In the genomic region with DNA sequence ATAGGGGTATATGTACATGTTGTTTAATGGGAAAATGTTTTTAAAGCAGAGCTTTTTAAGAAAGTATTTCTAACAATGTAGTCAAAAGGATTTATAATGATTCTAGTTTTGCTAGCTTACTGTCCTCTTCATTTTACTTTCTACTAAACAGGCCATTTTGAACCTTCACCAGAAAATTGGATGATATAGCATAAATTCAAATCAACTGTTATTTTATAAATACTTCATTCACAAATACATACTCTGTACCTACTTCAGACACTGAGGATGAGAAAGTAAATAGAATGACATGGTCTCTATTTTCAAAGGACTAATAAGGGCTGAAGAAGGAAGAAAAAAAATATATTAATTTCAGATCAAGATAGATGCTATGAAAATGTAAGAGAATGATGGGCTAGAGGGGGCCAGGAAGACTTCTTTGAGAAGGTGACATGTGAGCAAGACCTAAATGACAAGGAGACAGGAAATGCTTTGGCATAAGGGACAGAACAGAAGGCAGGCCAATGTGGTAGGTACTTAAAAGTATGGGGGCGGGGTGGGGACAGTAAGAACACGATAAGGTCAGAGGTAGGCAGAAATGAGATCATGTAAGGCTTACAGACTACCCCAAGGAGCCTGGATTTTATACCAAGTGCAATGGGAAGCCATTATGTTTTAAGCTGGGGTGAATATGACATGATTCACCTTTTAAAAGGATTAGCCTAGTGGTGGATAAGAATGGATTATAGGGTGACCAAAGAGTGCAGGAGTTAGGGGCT, we compare ENCODE assay signal across 15 cellular contexts. TPM values are rescaled to one million over a fixed set of nuclear protein-coding genes. Genes with fewer than 3 reads are reported as not detected.
DNase-seq lines count a peak whose midpoint lies in the region; ATAC-seq, FAIRE-seq and TF ChIP-seq lines count a peak whose summit lies in the region.
"Had no signal": no experiment of that assay in that cellular context is flagged by ENCODE, and none has a peak within 500 bp of the region (broad histone marks: within the 10 kb centered on the region; RNA-seq: fewer than 3 reads in every experiment).

No MANE protein-coding gene starts in this region.

- H3K27me3 Mint-ChIP-seq in activated CD8-positive, alpha-beta T cell treated with anti-CD3 and anti-CD28 coated beads for 36 hours: no peaks in the 10 kb centered on the region

- FAIRE-seq in A549 (lab: Jason Lieb, UNC): no peak
- FAIRE-seq: G401.6, pancreas had no signal

- H3K27ac ChIP-seq in A549: peak overlapping the region; percentile 8 to 44; a peak in 3 of 6 replicates
- H3K27ac ChIP-seq: pancreas had no signal

- peak overlapping the region; percentile 70; the same call in 2 of the 3 replicates for H3K4me3 ChIP-seq in A549
- H3K4me3 ChIP-seq: lung had no signal

- TF ChIP-seq POLR2A in A549 (IDR thresholded peaks at IDR 0.05; ENCODE audit: low read length): no peak

- H3K9me3 Mint-ChIP-seq in activated CD8-positive, alpha-beta T cell treated with anti-CD3 and anti-CD28 coated beads for 36 hours: no peaks in the 10 kb centered on the region

- POLR2A ChIA-PET in A549 (lab: Yijun Ruan, JAX): interaction anchor here (1.6 kb wide), 1 partner anchor 169 kb away, joined by 5 read pairs; no protein-coding TSS in a partner anchor
- POLR2A ChIA-PET in activated CD8-positive, alpha-beta T cell treated with anti-CD3 and anti-CD28 coated beads for 36 hours (lab: Charles Lee): interaction anchor here (0.6 to 2.8 kb wide), 6 partner anchors 10 to 146 kb away, joined by 3 to 17 read pairs (median 4); no protein-coding TSS in a partner anchor

- TF ChIP-seq RAD21 in A549 (conservative IDR thresholded peaks at IDR 0.05 in 1 of 2, IDR thresholded peaks at IDR 0.05 in 1 of 2): no peak

- peak overlapping the region; percentile 73 for H3K4me2 ChIP-seq in A549

- H3K4me1 ChIP-seq in A549: peaks cover 54% of the 10 kb centered on the region

- peaks cover 43% of the 10 kb centered on the region for H3K4me1 Mint-ChIP-seq in activated CD8-positive, alpha-beta T cell treated with anti-CD3 and anti-CD28 coated beads for 36 hours (ENCODE audit: low read depth)

- H3K27ac Mint-ChIP-seq in activated CD8-positive, alpha-beta T cell treated with anti-CD3 and anti-CD28 coated beads for 36 hours: peak overlapping the region; percentile 96

- peak overlapping the region; percentile 88 for H3K4me3 Mint-ChIP-seq in activated CD8-positive, alpha-beta T cell treated with anti-CD3 and anti-CD28 coated beads for 36 hours

- ATAC-seq in A549: peak in 1 of 2 experiments; percentile 6; a peak in 1 of 6 replicates
- peak; percentile 28 for ATAC-seq in GM18868 (IDR thresholded peaks at IDR 0.05; ENCODE audit: unreplicated experiment)
- ATAC-seq in activated CD8-positive, alpha-beta T cell treated with anti-CD3 and anti-CD28 coated beads for 36 hours: peak; percentile 75
- peak; percentile 6 for ATAC-seq in left lobe of liver
- ATAC-seq in HG03196 (IDR thresholded peaks at IDR 0.05; ENCODE audit: unreplicated experiment): no peak
- no peak for ATAC-seq in GM21515 (IDR thresholded peaks at IDR 0.05; ENCODE audit: unreplicated experiment)
- ATAC-seq: pancreas had no signal

- H3K9me3 ChIP-seq in A549: no peaks in the 10 kb centered on the region
- H3K9me3 ChIP-seq: pancreas had no signal

- DNase-seq in A549 (ENCODE audit: low read depth in 1 of 2, low spot score in 1 of 2) (peak in 1 of 2 experiments; percentile 25), left lobe of liver (ENCODE audit: low spot score) (no peak), dedifferentiated amniotic fluid mesenchymal stem cell (ENCODE audit: extremely low spot score) (no peak), NCI-H1092 treated with DMSO at 0.1 percent for 48 hours (lab: John Stamatoyannopoulos, UW) (no peak)
- peak; percentile 84 for DNase-seq in activated CD8-positive, alpha-beta T cell treated with anti-CD3 and anti-CD28 coated beads for 36 hours
- DNase-seq: C1 segment of cervical spinal cord, hypothalamus, NCI-H2081, pancreas, SW 1271 had no signal

- intact Hi-C loops in activated CD8-positive, alpha-beta T cell treated with anti-CD3 and anti-CD28 coated beads for 36 hours (cut with micrococcal nuclease): loop anchor here (5.0 kb wide), 2 partner anchors 148 to 183 kb away; no protein-coding TSS in a partner anchor

- WGBS in A549 (ENCODE audit: missing lambda C conversion rate): 44% methylated on average over 2 of the region's 2 CpGs

- no peak for TF ChIP-seq EP300 in A549 (IDR thresholded peaks at IDR 0.05)

- CTCF ChIA-PET in A549 (lab: Yijun Ruan, JAX): interaction anchor here (0.6 to 0.9 kb wide), 3 partner anchors 101 to 466 kb away, joined by 3 to 4 read pairs (median 3); no protein-coding TSS in a partner anchor
- CTCF ChIA-PET in activated CD8-positive, alpha-beta T cell treated with anti-CD3 and anti-CD28 coated beads for 36 hours (lab: Charles Lee): interaction anchor here (1.1 to 2.2 kb wide), 5 partner anchors 8 to 183 kb away, joined by 3 to 13 read pairs (median 6); no protein-coding TSS in a partner anchor

- no peak for TF ChIP-seq CTCF in A549 (IDR thresholded peaks at IDR 0.05)
- TF ChIP-seq CTCF in activated CD8-positive, alpha-beta T cell treated with anti-CD3 and anti-CD28 coated beads for 36 hours (IDR thresholded peaks at IDR 0.05): no peak

- H3K36me3 Mint-ChIP-seq in activated CD8-positive, alpha-beta T cell treated with anti-CD3 and anti-CD28 coated beads for 36 hours (ENCODE audit: low read depth): peaks cover 89% of the 10 kb centered on the region

TF ChIP-seq in A549, 52 proteins besides CTCF, POLR2A, EP300 and RAD21:
- TF ChIP-seq POLR2AphosphoS2 (conservative IDR thresholded peaks at IDR 0.05; ENCODE audit: low read length): no peak
- TF ChIP-seq, protein P1, sequence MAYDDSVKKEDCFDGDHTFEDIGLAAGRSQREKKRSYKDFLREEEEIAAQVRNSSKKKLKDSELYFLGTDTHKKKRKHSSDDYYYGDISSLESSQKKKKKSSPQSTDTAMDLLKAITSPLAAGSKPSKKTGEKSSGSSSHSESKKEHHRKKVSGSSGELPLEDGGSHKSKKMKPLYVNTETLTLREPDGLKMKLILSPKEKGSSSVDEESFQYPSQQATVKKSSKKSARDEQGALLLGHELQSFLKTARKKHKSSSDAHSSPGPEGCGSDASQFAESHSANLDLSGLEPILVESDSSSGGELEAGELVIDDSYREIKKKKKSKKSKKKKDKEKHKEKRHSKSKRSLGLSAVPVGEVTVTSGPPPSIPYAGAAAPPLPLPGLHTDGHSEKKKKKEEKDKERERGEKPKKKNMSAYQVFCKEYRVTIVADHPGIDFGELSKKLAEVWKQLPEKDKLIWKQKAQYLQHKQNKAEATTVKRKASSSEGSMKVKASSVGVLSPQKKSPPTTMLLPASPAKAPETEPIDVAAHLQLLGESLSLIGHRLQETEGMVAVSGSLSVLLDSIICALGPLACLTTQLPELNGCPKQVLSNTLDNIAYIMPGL (CRISPR knock-in tag; IDR thresholded peaks at IDR 0.05; ENCODE audit: borderline replicate concordance): no peak
- no peak for TF ChIP-seq KDM1A (IDR thresholded peaks at IDR 0.05; ENCODE audit: low read depth)
- TF ChIP-seq RARB (CRISPR knock-in tag; IDR thresholded peaks at IDR 0.05): no peak
- no peak for TF ChIP-seq RFX5 (IDR thresholded peaks at IDR 0.05)
- TF ChIP-seq, protein P2, sequence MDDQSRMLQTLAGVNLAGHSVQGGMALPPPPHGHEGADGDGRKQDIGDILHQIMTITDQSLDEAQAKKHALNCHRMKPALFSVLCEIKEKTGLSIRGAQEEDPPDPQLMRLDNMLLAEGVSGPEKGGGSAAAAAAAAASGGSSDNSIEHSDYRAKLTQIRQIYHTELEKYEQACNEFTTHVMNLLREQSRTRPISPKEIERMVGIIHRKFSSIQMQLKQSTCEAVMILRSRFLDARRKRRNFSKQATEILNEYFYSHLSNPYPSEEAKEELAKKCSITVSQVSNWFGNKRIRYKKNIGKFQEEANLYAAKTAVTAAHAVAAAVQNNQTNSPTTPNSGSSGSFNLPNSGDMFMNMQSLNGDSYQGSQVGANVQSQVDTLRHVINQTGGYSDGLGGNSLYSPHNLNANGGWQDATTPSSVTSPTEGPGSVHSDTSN (IDR thresholded peaks at IDR 0.05): no peak
- TF ChIP-seq HOXB13 (CRISPR knock-in tag; IDR thresholded peaks at IDR 0.05; ENCODE audit: low read depth): no peak
- no peak for TF ChIP-seq CEBPB (IDR thresholded peaks at IDR 0.05)
- TF ChIP-seq HDAC2 (IDR thresholded peaks at IDR 0.05): no peak
- TF ChIP-seq, protein P3, sequence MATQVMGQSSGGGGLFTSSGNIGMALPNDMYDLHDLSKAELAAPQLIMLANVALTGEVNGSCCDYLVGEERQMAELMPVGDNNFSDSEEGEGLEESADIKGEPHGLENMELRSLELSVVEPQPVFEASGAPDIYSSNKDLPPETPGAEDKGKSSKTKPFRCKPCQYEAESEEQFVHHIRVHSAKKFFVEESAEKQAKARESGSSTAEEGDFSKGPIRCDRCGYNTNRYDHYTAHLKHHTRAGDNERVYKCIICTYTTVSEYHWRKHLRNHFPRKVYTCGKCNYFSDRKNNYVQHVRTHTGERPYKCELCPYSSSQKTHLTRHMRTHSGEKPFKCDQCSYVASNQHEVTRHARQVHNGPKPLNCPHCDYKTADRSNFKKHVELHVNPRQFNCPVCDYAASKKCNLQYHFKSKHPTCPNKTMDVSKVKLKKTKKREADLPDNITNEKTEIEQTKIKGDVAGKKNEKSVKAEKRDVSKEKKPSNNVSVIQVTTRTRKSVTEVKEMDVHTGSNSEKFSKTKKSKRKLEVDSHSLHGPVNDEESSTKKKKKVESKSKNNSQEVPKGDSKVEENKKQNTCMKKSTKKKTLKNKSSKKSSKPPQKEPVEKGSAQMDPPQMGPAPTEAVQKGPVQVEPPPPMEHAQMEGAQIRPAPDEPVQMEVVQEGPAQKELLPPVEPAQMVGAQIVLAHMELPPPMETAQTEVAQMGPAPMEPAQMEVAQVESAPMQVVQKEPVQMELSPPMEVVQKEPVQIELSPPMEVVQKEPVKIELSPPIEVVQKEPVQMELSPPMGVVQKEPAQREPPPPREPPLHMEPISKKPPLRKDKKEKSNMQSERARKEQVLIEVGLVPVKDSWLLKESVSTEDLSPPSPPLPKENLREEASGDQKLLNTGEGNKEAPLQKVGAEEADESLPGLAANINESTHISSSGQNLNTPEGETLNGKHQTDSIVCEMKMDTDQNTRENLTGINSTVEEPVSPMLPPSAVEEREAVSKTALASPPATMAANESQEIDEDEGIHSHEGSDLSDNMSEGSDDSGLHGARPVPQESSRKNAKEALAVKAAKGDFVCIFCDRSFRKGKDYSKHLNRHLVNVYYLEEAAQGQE (IDR thresholded peaks at IDR 0.05): no peak
- TF ChIP-seq ZC3H11A (IDR thresholded peaks at IDR 0.05): no peak; the same call in 1 of the 2 replicates
- no peak for TF ChIP-seq ESRRA (IDR thresholded peaks at IDR 0.05; ENCODE audit: borderline replicate concordance, low read length)
TF ChIP-seq in A549: peak in this region for 0.

RNA-seq across cellular contexts. Expression of a gene that starts 5.2 kb away (rescaled TPM):
- polyA plus RNA-seq in A549 (2011; rRNA removed) (190 and 274 TPM in 2 replicates), A549 (2017; fragmentation: RNase III; extraction: RNeasy Plus Mini Kit Qiagen cat#74134 plus additional on column Dnase treatment) (186 to 245 TPM (median 213 TPM) in 3 replicates)
- 43.9 and 51.4 TPM in 2 replicates for polyA plus RNA-seq in A549 (2012; cell fraction: cytosol; rRNA removed)
- 24.0 and 26.8 TPM in 2 replicates for polyA plus RNA-seq in A549 (2012; cell fraction: nucleus; rRNA removed)
- 83.9 and 110 TPM in 2 replicates for polyA minus RNA-seq in A549 (2011; rRNA and poly(A)+ RNA removed)
- 100 to 1,000 TPM; 790 to 812 TPM for total RNA-seq in activated CD8-positive, alpha-beta T cell treated with anti-CD3 and anti-CD28 coated beads for 36 hours
- 136 TPM for total RNA-seq in left lobe of liver

Comparison
In these comparisons a context has a peak if more than half of its experiments do, and no peak if none do; other contexts are left out.
1. ATAC-seq: peak in GM18868 (single experiment), activated CD8-positive, alpha-beta T cell treated with anti-CD3 and anti-CD28 coated beads for 36 hours (single experiment) and left lobe of liver (single experiment); none in HG03196 (single experiment) and GM21515 (single experiment).